Comparison of ENCODE assay signal across 8 cellular contexts in genomic region chr14:85528882-85529585, GRCh38. TPM values are rescaled to one million over a fixed set of nuclear protein-coding genes. Genes with fewer than 3 reads are reported as not detected.
DNase-seq lines count a peak whose midpoint lies in the region; ATAC-seq and TF ChIP-seq lines count a peak whose summit lies in the region.

No MANE protein-coding gene starts in this region.

- no peak for TF ChIP-seq CTCF in left ventricle myocardium inferior (IDR thresholded peaks at IDR 0.05; ENCODE audit: borderline replicate concordance)
- no peak for TF ChIP-seq CTCF in BE2C (IDR thresholded peaks at IDR 0.05; ENCODE audit: low read depth, low read length)

- H3K36me3 Mint-ChIP-seq in naive thymus-derived CD8-positive, alpha-beta T cell = peaks cover 0 to 9% (median 6%) of the 10 kb centered on the region in 3 donors
- H3K36me3 Mint-ChIP-seq in stimulated activated effector memory CD8-positive, alpha-beta T cell treated with anti-CD3 and anti-CD28 coated beads, Interleukin-12 subunit alpha, Interleukin-12 subunit beta, amount 100 ng/mL, for 72 hours = peaks cover 7% of the 10 kb centered on the region

- H3K4me3 Mint-ChIP-seq in naive thymus-derived CD8-positive, alpha-beta T cell = peak overlapping the region in 1 of 10 donors; percentile 10
- no peak overlapping the region for H3K4me3 Mint-ChIP-seq in stimulated activated effector memory CD8-positive, alpha-beta T cell treated with anti-CD3 and anti-CD28 coated beads, Interleukin-12 subunit alpha, Interleukin-12 subunit beta, amount 100 ng/mL, for 72 hours

- H3K9me3 ChIP-seq in ES-I3 (ENCODE audit: control insufficient read depth, insufficient read depth, low read length) = no peaks in the 10 kb centered on the region
- H3K9me3 ChIP-seq in adipocyte (ENCODE audit: control insufficient read depth, low read length) = no peaks in the 10 kb centered on the region
- no peaks in the 10 kb centered on the region for H3K9me3 ChIP-seq in left ventricle myocardium inferior (replicated peaks)
- H3K9me3 ChIP-seq in BE2C = no peaks in the 10 kb centered on the region; the same call in 1 of the 2 replicates

- peak overlapping the region; percentile 71 for H3K9ac ChIP-seq in ES-I3 (ENCODE audit: low read depth, low read length)
- peak overlapping the region; percentile 92 for H3K9ac ChIP-seq in adipocyte (ENCODE audit: low read length)

- H3K36me3 ChIP-seq in ES-I3 (ENCODE audit: insufficient read depth, low read length) (no peaks in the 10 kb centered on the region), adipocyte (ENCODE audit: control insufficient read depth, insufficient read depth, low read length, severe bottlenecking) (no peaks in the 10 kb centered on the region), left ventricle myocardium inferior (no peaks in the 10 kb centered on the region), BE2C (no peaks in the 10 kb centered on the region)

- H3K4me3 ChIP-seq in adipocyte (ENCODE audit: low read length) (peak overlapping the region; percentile 91), left ventricle myocardium inferior (peak overlapping the region; percentile 73), BE2C (ENCODE audit: low read depth, low read length) (no peak overlapping the region)

- peak; percentile 83 for DNase-seq in adipocyte (ENCODE audit: low read depth)
- no peak for DNase-seq in left ventricle myocardium inferior
- DNase-seq in pulmonary artery endothelial cell (ENCODE audit: low read depth, low spot score) = peak; percentile 41
- DNase-seq in BE2C = no peak
- no peak for DNase-seq in naive thymus-derived CD8-positive, alpha-beta T cell
- no peak for DNase-seq in stimulated activated effector memory CD8-positive, alpha-beta T cell treated with anti-CD3 and anti-CD28 coated beads, Interleukin-12 subunit alpha, Interleukin-12 subunit beta, amount 100 ng/mL, for 72 hours (ENCODE audit: low spot score in 2 of 2)
- no peak for DNase-seq in cortex of kidney (lab: John Stamatoyannopoulos, UW)

- H3K27ac ChIP-seq in left ventricle myocardium inferior (replicated peaks) = peak overlapping the region; percentile 69

- H3K27me3 Mint-ChIP-seq in naive thymus-derived CD8-positive, alpha-beta T cell = peaks cover 26 to 84% (median 54%) of the 10 kb centered on the region in 5 donors

- H3K4me1 Mint-ChIP-seq in naive thymus-derived CD8-positive, alpha-beta T cell = peaks cover 3 to 20% (median 17%) of the 10 kb centered on the region in 4 donors
- no peaks in the 10 kb centered on the region for H3K4me1 Mint-ChIP-seq in stimulated activated effector memory CD8-positive, alpha-beta T cell treated with anti-CD3 and anti-CD28 coated beads, Interleukin-12 subunit alpha, Interleukin-12 subunit beta, amount 100 ng/mL, for 72 hours

- no peak for ATAC-seq in naive thymus-derived CD8-positive, alpha-beta T cell
- ATAC-seq in stimulated activated effector memory CD8-positive, alpha-beta T cell treated with anti-CD3 and anti-CD28 coated beads, Interleukin-12 subunit alpha, Interleukin-12 subunit beta, amount 100 ng/mL, for 72 hours = no peak

- H3K27me3 ChIP-seq in adipocyte (replicated peaks; ENCODE audit: control insufficient read depth, insufficient read depth, low read length) (no peaks in the 10 kb centered on the region), left ventricle myocardium inferior (ENCODE audit: low read depth) (peaks cover 56% of the 10 kb centered on the region), BE2C (peaks cover 62% of the 10 kb centered on the region)

- POLR2A ChIA-PET in naive thymus-derived CD8-positive, alpha-beta T cell (lab: Charles Lee) = no interaction called here

- peaks cover 20% of the 10 kb centered on the region for H3K4me1 ChIP-seq in ES-I3 (ENCODE audit: insufficient read depth, low read length)
- peaks cover 38% of the 10 kb centered on the region for H3K4me1 ChIP-seq in adipocyte (ENCODE audit: control insufficient read depth, insufficient read depth, low read length)
- peaks cover 59% of the 10 kb centered on the region for H3K4me1 ChIP-seq in left ventricle myocardium inferior
- no peaks in the 10 kb centered on the region for H3K4me1 ChIP-seq in BE2C

- no peak overlapping the region for H3K27ac Mint-ChIP-seq in naive thymus-derived CD8-positive, alpha-beta T cell
- no peak overlapping the region for H3K27ac Mint-ChIP-seq in stimulated activated effector memory CD8-positive, alpha-beta T cell treated with anti-CD3 and anti-CD28 coated beads, Interleukin-12 subunit alpha, Interleukin-12 subunit beta, amount 100 ng/mL, for 72 hours

- H3K9me3 Mint-ChIP-seq in naive thymus-derived CD8-positive, alpha-beta T cell = peaks cover 0 to 8% (median 0%) of the 10 kb centered on the region in 9 donors
- no peaks in the 10 kb centered on the region for H3K9me3 Mint-ChIP-seq in stimulated activated effector memory CD8-positive, alpha-beta T cell treated with anti-CD3 and anti-CD28 coated beads, Interleukin-12 subunit alpha, Interleukin-12 subunit beta, amount 100 ng/mL, for 72 hours

- intact Hi-C loops in left ventricle myocardium inferior (cut with micrococcal nuclease) = no loop called here

RNA-seq across cellular contexts. Expression of gene FLRT2, which starts 0.9 kb away (rescaled TPM):
- 4.7 TPM for total RNA-seq in left ventricle myocardium inferior
- 20.8 and 55.9 TPM in 2 replicates for total RNA-seq in pulmonary artery endothelial cell
- 0.06 TPM for polyA plus RNA-seq in BE2C (2012; ENCODE audit: insufficient read depth, insufficient read length, low read depth)
- not detected for total RNA-seq in naive thymus-derived CD8-positive, alpha-beta T cell
- polyA plus RNA-seq in naive thymus-derived CD8-positive, alpha-beta T cell = not detected

Comparison
In these comparisons a context has a peak if more than half of its experiments do, and no peak if none do; other contexts are left out.
1. DNase-seq: peak in adipocyte (single experiment) and pulmonary artery endothelial cell (single experiment); none in left ventricle myocardium inferior (single experiment), BE2C (single experiment), naive thymus-derived CD8-positive, alpha-beta T cell (0 of 10), stimulated activated effector memory CD8-positive, alpha-beta T cell treated with anti-CD3 and anti-CD28 coated beads, Interleukin-12 subunit alpha, Interleukin-12 subunit beta, amount 100 ng/mL, for 72 hours (0 of 2) and cortex of kidney (single experiment).